ENCODE assay signal across 1 cellular context in genomic region chr16:87600246-87600645, GRCh38.
TF ChIP-seq lines count a peak whose summit lies in the region.

No MANE protein-coding gene starts in this region.

TF ChIP-seq in WTC11, 78 proteins besides CTCF, POLR2A, EP300 and RAD21 (continued from another document):
- TF ChIP-seq ARID4B (CRISPR knock-in tag; IDR thresholded peaks at IDR 0.05; ENCODE audit: borderline replicate concordance) (no peak), SMAD4 (CRISPR knock-in tag; IDR thresholded peaks at IDR 0.05) (no peak), FOXJ3 (CRISPR knock-in tag; IDR thresholded peaks at IDR 0.05; ENCODE audit: borderline replicate concordance) (no peak), GTF2I (CRISPR knock-in tag; conservative IDR thresholded peaks at IDR 0.05) (no peak), SP1 (CRISPR knock-in tag; conservative IDR thresholded peaks at IDR 0.05) (no peak), MAX (CRISPR knock-in tag; IDR thresholded peaks at IDR 0.05) (no peak), NFYB (CRISPR knock-in tag; conservative IDR thresholded peaks at IDR 0.05; ENCODE audit: low read depth) (no peak), HMGXB4 (CRISPR knock-in tag; IDR thresholded peaks at IDR 0.05) (no peak), ZNF671 (CRISPR knock-in tag; IDR thresholded peaks at IDR 0.05) (no peak), IRF1 (CRISPR knock-in tag; IDR thresholded peaks at IDR 0.05) (no peak)
